Comparison of ENCODE assay signal across 2 cellular contexts in genomic region chr2:237205111-237205541, GRCh38.
TF ChIP-seq lines count a peak whose summit lies in the region.

No MANE protein-coding gene starts in this region.

TF ChIP-seq in H1, 55 proteins besides CTCF, POLR2A, EP300 and RAD21:
- TF ChIP-seq MAFK (IDR thresholded peaks at IDR 0.05; ENCODE audit: low read depth, low read length) (no peak), TCF12 (IDR thresholded peaks at IDR 0.05; ENCODE audit: low read depth, low read length) (no peak), MAX (IDR thresholded peaks at IDR 0.05) (no peak)

TF ChIP-seq in WTC11, 78 proteins besides CTCF, POLR2A, EP300 and RAD21:
- TF ChIP-seq JUN (CRISPR knock-in tag; IDR thresholded peaks at IDR 0.05) (no peak), E2F5 (CRISPR knock-in tag; IDR thresholded peaks at IDR 0.05) (no peak), PRRX2 (CRISPR knock-in tag; IDR thresholded peaks at IDR 0.05) (no peak), KAT7 (CRISPR knock-in tag; IDR thresholded peaks at IDR 0.05; ENCODE audit: borderline replicate concordance) (no peak), ZNF671 (CRISPR knock-in tag; IDR thresholded peaks at IDR 0.05) (no peak), USF1 (CRISPR knock-in tag; IDR thresholded peaks at IDR 0.05) (no peak), AR (CRISPR knock-in tag; IDR thresholded peaks at IDR 0.05) (no peak), MAX (CRISPR knock-in tag; IDR thresholded peaks at IDR 0.05) (no peak), ZNF512 (CRISPR knock-in tag; IDR thresholded peaks at IDR 0.05; ENCODE audit: borderline replicate concordance) (no peak)
TF ChIP-seq in WTC11: peak in this region for 0.
